ENCODE assay signal across 9 cellular contexts in the genomic region with DNA sequence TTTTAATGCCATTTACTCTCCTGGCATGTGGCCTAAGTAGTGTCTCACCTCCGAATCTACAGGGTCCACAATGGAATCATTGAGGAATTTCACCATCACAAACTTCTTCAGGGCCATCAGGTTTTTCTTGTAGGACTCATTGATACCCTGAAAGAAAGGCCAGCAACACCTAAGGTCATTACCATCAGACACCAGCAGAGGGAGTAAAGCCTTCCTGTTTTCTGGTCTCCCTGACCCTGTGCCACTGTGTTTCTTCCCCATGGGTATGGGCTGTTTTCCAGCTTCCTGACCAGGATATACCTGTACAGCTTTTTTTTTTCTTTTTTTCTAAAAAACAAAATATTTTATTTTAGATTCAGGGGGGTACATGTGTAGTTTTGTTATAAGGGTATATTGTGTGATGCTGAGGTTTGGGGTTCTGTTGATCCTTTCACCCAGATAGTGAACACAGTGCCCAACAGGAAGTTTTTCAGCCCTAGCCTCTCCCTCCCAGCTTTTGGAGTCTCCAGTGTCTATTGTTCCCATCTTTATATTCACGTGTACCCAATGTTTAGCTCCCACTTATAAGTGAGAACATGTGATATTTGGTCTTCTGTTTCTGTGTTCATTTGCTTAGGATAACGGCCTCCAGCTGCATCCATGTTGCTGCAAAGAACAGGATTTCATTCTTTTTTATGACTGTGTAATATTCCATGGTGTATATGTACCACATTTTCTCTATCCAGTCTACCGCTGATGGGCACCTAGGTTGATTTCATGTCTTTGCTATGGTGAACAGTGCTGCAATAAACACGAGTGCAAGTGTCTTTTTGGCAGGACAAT. TPM values are rescaled to one million over a fixed set of nuclear protein-coding genes. Genes with fewer than 3 reads are reported as not detected.
DNase-seq lines count a peak whose midpoint lies in the region; ATAC-seq and TF ChIP-seq lines count a peak whose summit lies in the region.
"Had no signal": no experiment of that assay in that cellular context is flagged by ENCODE, and none has a peak within 500 bp of the region (broad histone marks: within the 10 kb centered on the region; RNA-seq: fewer than 3 reads in every experiment).

No MANE protein-coding gene starts in this region.

- DNase-seq in EL, result peak; percentile 72
- peak; percentile 72 for DNase-seq in RKO (ENCODE audit: low spot score)
- peak; percentile 27 for DNase-seq in activated naive CD8-positive, alpha-beta T cell treated with anti-CD3 and anti-CD28 coated beads for 36 hours
- no peak for DNase-seq in right atrium auricular region (ENCODE audit: low spot score)
- no peak for DNase-seq in spleen
- DNase-seq in NCI-H187 treated with DMSO at 0.1 percent for 48 hours (lab: John Stamatoyannopoulos, UW), result no peak

- no peaks in the 10 kb centered on the region for H3K4me1 ChIP-seq in KMS-11 (ENCODE audit: low read depth, poor library complexity, severe bottlenecking)
- peaks cover 0 to 8% of the 10 kb centered on the region in 2 donors for H3K4me1 ChIP-seq in right atrium auricular region
- peaks cover 0 to 83% (median 30%) of the 10 kb centered on the region in 6 donors for H3K4me1 ChIP-seq in spleen

- peak; percentile 78 for TF ChIP-seq CTCF in KMS-11 (conservative IDR thresholded peaks at IDR 0.05; ENCODE audit: low read depth, low read length)
- peak; percentile 46 to 72 for TF ChIP-seq CTCF in right atrium auricular region (IDR thresholded peaks at IDR 0.05)
- TF ChIP-seq CTCF in spleen (IDR thresholded peaks at IDR 0.05 in 8 of 11, conservative IDR thresholded peaks at IDR 0.05 in 3 of 11), result peak; percentile 63 to 85 (median 77)

- no peaks in the 10 kb centered on the region for H4K20me1 ChIP-seq in KMS-11 (ENCODE audit: insufficient read depth)

- H3K36me3 Mint-ChIP-seq in activated naive CD8-positive, alpha-beta T cell treated with anti-CD3 and anti-CD28 coated beads for 36 hours, result peaks cover 25% of the 10 kb centered on the region

- H3K4me3 ChIP-seq in KMS-11 (IDR thresholded peaks at IDR 0.05; ENCODE audit: insufficient read depth, low read depth, low read length), result no peak overlapping the region
- no peak overlapping the region for H3K4me3 ChIP-seq in right atrium auricular region
- no peak overlapping the region for H3K4me3 ChIP-seq in spleen

- intact Hi-C loops in spleen (cut with DNase I; ENCODE audit: low total_unique reads), result no loop called here

- 84 to 90% (median 89%) methylated on average over 5 of the region's 5 CpGs for WGBS in spleen, 5 donors

- no peak overlapping the region for H3K27ac ChIP-seq in KMS-11
- H3K27ac ChIP-seq in right atrium auricular region, result no peak overlapping the region
- H3K27ac ChIP-seq in spleen, result peak overlapping the region in 4 of 8 donors; percentile 13 to 78 (median 45)

- H3K27me3 ChIP-seq in KMS-11 (ENCODE audit: insufficient read depth, low read depth) (no peaks in the 10 kb centered on the region), right atrium auricular region (no peaks in the 10 kb centered on the region), spleen (replicated peaks in 1 of 7) (no peaks in the 10 kb centered on the region)

- no peak for TF ChIP-seq POLR2A in spleen (IDR thresholded peaks at IDR 0.05)

- no peaks in the 10 kb centered on the region for H3K79me2 ChIP-seq in KMS-11 (ENCODE audit: insufficient read depth, low read depth)

- H3K9me3 ChIP-seq in right atrium auricular region (no peaks in the 10 kb centered on the region), spleen (no peaks in the 10 kb centered on the region)

- H3K4me1 Mint-ChIP-seq in activated naive CD8-positive, alpha-beta T cell treated with anti-CD3 and anti-CD28 coated beads for 36 hours, result peaks cover 1% of the 10 kb centered on the region

- H3K36me3 ChIP-seq in KMS-11 (ENCODE audit: insufficient read depth) (peaks cover 3% of the 10 kb centered on the region; the same call in 1 of the 2 replicates), right atrium auricular region (peaks cover 39% of the 10 kb centered on the region), spleen (peaks cover 0 to 99% (median 38%) of the 10 kb centered on the region in 6 donors)

- H3K4me2 ChIP-seq in KMS-11, result no peak overlapping the region

- no peak overlapping the region for H3K27ac Mint-ChIP-seq in activated naive CD8-positive, alpha-beta T cell treated with anti-CD3 and anti-CD28 coated beads for 36 hours
- H3K27ac Mint-ChIP-seq: activated naive CD8-positive, alpha-beta T cell had no signal

- no peak overlapping the region for H3K9ac ChIP-seq in KMS-11

- H3K4me3 Mint-ChIP-seq in activated naive CD8-positive, alpha-beta T cell treated with anti-CD3 and anti-CD28 coated beads for 36 hours, result no peak overlapping the region
- H3K4me3 Mint-ChIP-seq: activated naive CD8-positive, alpha-beta T cell had no signal

- no peak overlapping the region for H2AFZ ChIP-seq in KMS-11 (ENCODE audit: low read depth)

- H3K9me3 Mint-ChIP-seq in activated naive CD8-positive, alpha-beta T cell treated with anti-CD3 and anti-CD28 coated beads for 36 hours, result no peaks in the 10 kb centered on the region

- H3K27me3 Mint-ChIP-seq in activated naive CD8-positive, alpha-beta T cell treated with anti-CD3 and anti-CD28 coated beads for 36 hours, result no peaks in the 10 kb centered on the region
- H3K27me3 Mint-ChIP-seq: activated naive CD8-positive, alpha-beta T cell had no signal

- no peak for ATAC-seq in HG02678 (IDR thresholded peaks at IDR 0.05; ENCODE audit: unreplicated experiment)

RNA-seq across cellular contexts. Expression of a gene that starts 18.3 kb away (rescaled TPM):
- total RNA-seq in activated naive CD8-positive, alpha-beta T cell treated with anti-CD3 and anti-CD28 coated beads for 36 hours, result 10 to 100 TPM; 87.5 to 93.7 TPM
- total RNA-seq in right atrium auricular region (10 to 100 TPM; 30.0 to 34.6 TPM), spleen (100 to 1,000 TPM; 180 to 282 (median 214) TPM)
- 10 to 100 TPM; 57.1 to 88.0 (median 86.8) TPM for polyA plus RNA-seq in spleen

RNA-seq across cellular contexts. Expression of a gene that starts 38.2 kb away (rescaled TPM):
- total RNA-seq in activated naive CD8-positive, alpha-beta T cell treated with anti-CD3 and anti-CD28 coated beads for 36 hours, result 100 to 1,000 TPM; 483 to 504 TPM
- total RNA-seq in right atrium auricular region, result 100 to 1,000 TPM in 1 of 2 donors, 10 to 100 TPM in 1; 58.9 to 111 TPM
- total RNA-seq in spleen, result 100 to 1,000 TPM; 241 to 608 (median 402) TPM
- 100 to 1,000 TPM; 124 to 200 (median 182) TPM for polyA plus RNA-seq in spleen

Comparison
In these comparisons a context has a peak if more than half of its experiments do, and no peak if none do; other contexts are left out.
1. DNase-seq: peak in EL (single experiment), RKO (single experiment) and activated naive CD8-positive, alpha-beta T cell treated with anti-CD3 and anti-CD28 coated beads for 36 hours (single experiment); none in right atrium auricular region (single experiment), spleen (single experiment) and NCI-H187 treated with DMSO at 0.1 percent for 48 hours (single experiment).
2. Peak in every context shown above with its lines, with median percentiles within 50 percentile points of each other: CTCF ChIP-seq.